Comparison of ENCODE assay signal across 30 cellular contexts in the genomic region with DNA sequence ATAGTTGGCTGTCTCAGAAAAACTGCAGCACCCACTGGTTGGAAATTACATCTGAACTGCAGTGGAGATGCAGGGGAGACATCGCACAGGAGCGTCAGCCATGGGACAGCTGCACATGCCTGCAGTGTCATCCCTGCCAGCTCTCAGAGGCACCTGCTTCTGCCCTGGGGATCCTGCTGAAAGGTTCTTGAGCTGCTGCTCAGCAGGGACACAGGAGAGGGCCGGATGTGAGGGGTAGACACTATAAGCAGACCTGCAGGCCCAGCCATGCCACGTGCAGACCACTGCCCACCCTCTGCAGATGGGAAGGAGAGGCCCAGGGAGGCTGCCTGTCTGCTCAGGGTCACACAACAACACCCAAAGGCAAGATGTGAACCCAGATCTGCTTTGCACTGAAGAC.
"Had no signal": no experiment of that assay in that cellular context is flagged by ENCODE, and none has a peak within 500 bp of the region (broad histone marks: within the 10 kb centered on the region; RNA-seq: fewer than 3 reads in every experiment).

No MANE protein-coding gene starts in this region.

- H3K36me3 ChIP-seq: left lung, lower lobe of right lung, pancreas, prostate gland, stomach, thyroid gland, transverse colon, upper lobe of left lung, vagina had no signal

- H3K4me1 ChIP-seq: left lung, lower lobe of right lung, pancreas, prostate gland, stomach, testis, thyroid gland, transverse colon, upper lobe of left lung, vagina had no signal

- H3K27me3 ChIP-seq: hepatocyte, left lung, pancreas, stomach, testis, thyroid gland, transverse colon, upper lobe of left lung, vagina had no signal

- H3K4me3 ChIP-seq: hepatocyte, left lung, lower lobe of right lung, mucosa of descending colon, pancreas, prostate gland, skin epidermis, stomach, testis, thyroid gland, transverse colon, upper lobe of left lung, vagina had no signal

- H3K27ac ChIP-seq: hepatocyte, left lung, lower lobe of right lung, pancreas, prostate gland, skin epidermis, stomach, testis, thyroid gland, transverse colon, upper lobe of left lung, vagina had no signal

- H2AFZ ChIP-seq: hepatocyte had no signal

- H3K9me3 ChIP-seq: lower lobe of right lung, pancreas, prostate gland, testis, thyroid gland, vagina had no signal

- H3K4me2 ChIP-seq: hepatocyte had no signal

- DNase-seq: kidney glomerular epithelial cell; left colon; left lung; lower lobe of right lung; mammary epithelial cell; mesendoderm; midbrain; mucosa of descending colon; naive thymus-derived CD4-positive, alpha-beta T cell; nucleus accumbens; pancreas; retina; right cardiac atrium; stimulated activated CD4-positive, alpha-beta T cell treated with anti-CD3 and anti-CD28 coated beads, Interleukin-12 subunit alpha, Interleukin-12 subunit beta, amount 100 ng/mL, for 4 hours; stimulated activated CD4-positive, alpha-beta T cell treated with anti-CD3 and anti-CD28 coated beads, Interleukin-15, amount 100 ng/mL, for 24 hours; stimulated activated CD4-positive, alpha-beta T cell treated with anti-CD3 and anti-CD28 coated beads, Interleukin-2, amount 100 ng/mL, for 24 hours; stimulated activated CD4-positive, alpha-beta T cell treated with anti-CD3 and anti-CD28 coated beads, Interleukin-4, amount 100 ng/mL, for 1 hour; stimulated activated naive B cell treated with anti-CD40 and anti-IgM and Interleukin-4, amounts not matched to agents 10 μg/mL and 1 μg/mL and 100 μg/mL, for 72 hours; stimulated activated naive CD8-positive, alpha-beta T cell treated with anti-CD3 and anti-CD28 coated beads, Interleukin-15, Interleukin-2, amounts not matched to agents 100 U/mL and 50 U/mL, for 24 hours; stomach; testis; thyroid gland; transverse colon; upper lobe of left lung had no signal

- ATAC-seq: left colon; left lung; lower lobe of right lung; mucosa of descending colon; naive thymus-derived CD4-positive, alpha-beta T cell; natural killer cell treated with Interleukin-12 subunit alpha and Interleukin-12 subunit beta and Interleukin-15 and Interleukin-18, amount 100 ng/mL, for 72 hours; pancreas; right cardiac atrium; sciatic nerve; stimulated activated naive B cell treated with anti-CD40 and anti-IgM and Interleukin-4, amounts not matched to agents 10 μg/mL and 1 μg/mL and 100 μg/mL, for 72 hours; stimulated activated naive CD8-positive, alpha-beta T cell treated with anti-CD3 and anti-CD28 coated beads, Interleukin-15, Interleukin-2, amounts not matched to agents 100 U/mL and 50 U/mL, for 24 hours had no signal
